In genomic region chr2:10462178-10463083, GRCh38 we compare ENCODE assay signal across 2 cellular contexts.
A peak's percentile ranks its signal among the peaks of the same experiment; 100 is the strongest.
TF ChIP-seq lines count a peak whose summit lies in the region.

No MANE protein-coding gene starts in this region.

TF ChIP-seq in A549, 52 proteins besides CTCF, POLR2A, EP300 and RAD21:
- TF ChIP-seq MAFK (IDR thresholded peaks at IDR 0.05; ENCODE audit: partially characterized antibody) (peak; percentile 82), SMC3 (IDR thresholded peaks at IDR 0.05) (no peak)

TF ChIP-seq in H1, 55 proteins besides CTCF, POLR2A, EP300 and RAD21:
- TF ChIP-seq NANOG (IDR thresholded peaks at IDR 0.05; ENCODE audit: insufficient read depth, low read depth, low read length, poor library complexity, severe bottlenecking) (no peak), SAP30 (IDR thresholded peaks at IDR 0.05; ENCODE audit: insufficient read depth, insufficient replicate concordance, low read length) (no peak), BRCA1 (IDR thresholded peaks at IDR 0.05; ENCODE audit: low read depth, low read length) (no peak), CEBPB (IDR thresholded peaks at IDR 0.05; ENCODE audit: low read depth, low read length) (no peak), SP2 (IDR thresholded peaks at IDR 0.05; ENCODE audit: low read length) (no peak), SIX5 (IDR thresholded peaks at IDR 0.05; ENCODE audit: low read depth, low read length) (no peak), TEAD4 (IDR thresholded peaks at IDR 0.05; ENCODE audit: low read depth, low read length) (no peak), ASH2L (IDR thresholded peaks at IDR 0.05; ENCODE audit: low read length) (no peak), GABPA (IDR thresholded peaks at IDR 0.05; ENCODE audit: borderline replicate concordance, insufficient read depth, low read length) (no peak), BACH1 (IDR thresholded peaks at IDR 0.05; ENCODE audit: low read length) (no peak), HDAC6 (IDR thresholded peaks at IDR 0.05; ENCODE audit: low read depth, low read length) (no peak), ATF3 (IDR thresholded peaks at IDR 0.05; ENCODE audit: insufficient read depth, low read depth, low read length) (no peak), BCL11A (IDR thresholded peaks at IDR 0.05; ENCODE audit: low read depth in 2 of 2, low read length in 2 of 2) (no peak), POU5F1 (IDR thresholded peaks at IDR 0.05; ENCODE audit: low read depth, low read length) (no peak)
- TF ChIP-seq, protein P1, sequence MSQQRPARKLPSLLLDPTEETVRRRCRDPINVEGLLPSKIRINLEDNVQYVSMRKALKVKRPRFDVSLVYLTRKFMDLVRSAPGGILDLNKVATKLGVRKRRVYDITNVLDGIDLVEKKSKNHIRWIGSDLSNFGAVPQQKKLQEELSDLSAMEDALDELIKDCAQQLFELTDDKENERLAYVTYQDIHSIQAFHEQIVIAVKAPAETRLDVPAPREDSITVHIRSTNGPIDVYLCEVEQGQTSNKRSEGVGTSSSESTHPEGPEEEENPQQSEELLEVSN (IDR thresholded peaks at IDR 0.05), result no peak
